ENCODE assay signal across 1 cellular context in the genomic region with DNA sequence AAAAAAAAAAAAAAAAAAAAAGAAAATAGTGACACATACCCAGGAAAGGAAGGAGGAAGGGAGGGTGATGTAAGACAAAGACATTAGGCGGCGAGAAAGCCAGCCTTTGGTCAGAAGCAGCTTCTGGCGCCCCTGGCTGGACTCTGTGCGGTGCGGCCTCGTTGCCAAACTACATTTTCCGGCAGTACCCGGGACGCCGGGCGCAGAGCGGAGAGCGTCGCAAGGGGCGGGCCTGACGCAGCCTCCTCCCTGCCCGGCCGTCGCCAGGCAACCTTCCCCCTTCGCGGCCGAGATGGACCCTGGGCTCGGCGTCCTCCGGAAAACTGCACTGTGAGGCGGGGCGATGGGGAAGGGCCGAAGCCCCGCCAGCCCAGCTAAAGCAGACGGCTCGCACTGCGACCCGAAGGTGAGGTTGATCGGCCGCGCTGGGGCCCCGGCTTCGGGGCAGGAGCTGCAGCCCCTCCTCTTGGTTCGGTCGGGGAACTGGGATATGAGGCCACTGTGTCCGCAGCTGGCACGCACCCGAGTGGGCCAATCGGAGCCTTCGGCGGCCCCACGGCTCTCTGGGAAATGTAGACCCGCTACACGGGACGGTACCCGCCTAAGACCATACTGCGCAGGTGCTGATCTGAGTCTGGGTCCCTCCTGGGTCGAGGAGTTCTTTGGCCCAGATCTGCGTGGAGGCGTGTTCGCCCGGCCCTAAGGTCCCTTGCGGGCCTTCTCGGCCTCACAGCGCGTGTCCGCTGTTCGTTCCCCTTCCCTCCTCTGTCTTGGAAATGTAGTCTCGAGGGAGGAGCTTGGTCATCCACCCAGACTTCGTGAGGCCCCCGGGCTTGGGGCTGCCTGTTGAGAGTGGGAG.
TF ChIP-seq lines count a peak whose summit lies in the region.

No MANE protein-coding gene starts in this region.

TF ChIP-seq in K562, 482 proteins besides CTCF, POLR2A, EP300 and RAD21 (continued from another document and continues in another):
- TF ChIP-seq ZNF318 (IDR thresholded peaks at IDR 0.05; ENCODE audit: borderline replicate concordance in 1 of 2, low read depth in 1 of 2) (no peak), CC2D1A (IDR thresholded peaks at IDR 0.05) (peak; percentile 23; the same call in 1 of the 2 replicates), HOXB6 (CRISPR knock-in tag; IDR thresholded peaks at IDR 0.05; ENCODE audit: borderline replicate concordance) (no peak), FUS (optimal IDR thresholded peaks at IDR 0.05; ENCODE audit: low read depth, low read length) (no peak), U2AF2 (optimal IDR thresholded peaks at IDR 0.05; ENCODE audit: low read depth, low read length) (no peak), SIX5 (IDR thresholded peaks at IDR 0.05; ENCODE audit: borderline replicate concordance in 1 of 2, insufficient read depth in 1 of 2, low read depth in 1 of 2, low read length in 2 of 2) (peak; percentile 91 to 94), FIP1L1 (IDR thresholded peaks at IDR 0.05; ENCODE audit: low read depth, low read length, poor library complexity, severe bottlenecking) (peak; percentile 63), RBM14 (IDR thresholded peaks at IDR 0.05; ENCODE audit: borderline replicate concordance, insufficient read depth, low read depth, low read length) (no peak), TCF7 (IDR thresholded peaks at IDR 0.05; ENCODE audit: borderline replicate concordance) (no peak), ZBTB9 (CRISPR knock-in tag; IDR thresholded peaks at IDR 0.05) (peak; percentile 86; the same call in 1 of the 2 replicates), ZEB2 (IDR thresholded peaks at IDR 0.05) (no peak), ZNF146 (CRISPR knock-in tag; IDR thresholded peaks at IDR 0.05; ENCODE audit: unreplicated experiment) (no peak), KDM1A (IDR thresholded peaks at IDR 0.05) (peak in 1 of 2 experiments; percentile 36; a peak in 1 of 4 replicates), MTA3 (IDR thresholded peaks at IDR 0.05; ENCODE audit: borderline replicate concordance) (peak; percentile 45), RBBP5 (IDR thresholded peaks at IDR 0.05; ENCODE audit: borderline replicate concordance, insufficient read depth, low read length, poor library complexity, severe bottlenecking) (peak; percentile 66), RFX1 (IDR thresholded peaks at IDR 0.05) (peak; percentile 96), HMG20A (CRISPR knock-in tag; conservative IDR thresholded peaks at IDR 0.05) (no peak), CBFB (CRISPR knock-in tag; IDR thresholded peaks at IDR 0.05) (no peak), ZBTB1 (CRISPR knock-in tag; IDR thresholded peaks at IDR 0.05; ENCODE audit: borderline replicate concordance, low read depth) (no peak; the same call in 1 of the 2 replicates), ZBTB11 (CRISPR knock-in tag; IDR thresholded peaks at IDR 0.05) (peak in 1 of 3 experiments; percentile 69; a peak in 2 of 6 replicates), KLF6 (CRISPR knock-in tag; IDR thresholded peaks at IDR 0.05; ENCODE audit: borderline replicate concordance) (0 out of 2 replicates have a peak, but pooled peaks have one; percentile 19), ZNF23 (CRISPR knock-in tag; IDR thresholded peaks at IDR 0.05) (no peak), NFYB (IDR thresholded peaks at IDR 0.05; ENCODE audit: extremely low read depth, insufficient read length) (peak; percentile 81), MCM7 (IDR thresholded peaks at IDR 0.05) (no peak), NR4A1 (CRISPR knock-in tag; IDR thresholded peaks at IDR 0.05) (peak; percentile 53; the same call in 1 of the 2 replicates), NR4A1 (tag; IDR thresholded peaks at IDR 0.05) (0 out of 2 replicates have a peak, but pooled peaks have one; percentile 16), SIN3A (IDR thresholded peaks at IDR 0.05; ENCODE audit: borderline replicate concordance in 2 of 2, control insufficient read depth in 1 of 2, low read depth in 2 of 2, low read length in 2 of 2) (peak in 1 of 2 experiments; percentile 43; a peak in 1 of 4 replicates)
- TF ChIP-seq, protein P1, sequence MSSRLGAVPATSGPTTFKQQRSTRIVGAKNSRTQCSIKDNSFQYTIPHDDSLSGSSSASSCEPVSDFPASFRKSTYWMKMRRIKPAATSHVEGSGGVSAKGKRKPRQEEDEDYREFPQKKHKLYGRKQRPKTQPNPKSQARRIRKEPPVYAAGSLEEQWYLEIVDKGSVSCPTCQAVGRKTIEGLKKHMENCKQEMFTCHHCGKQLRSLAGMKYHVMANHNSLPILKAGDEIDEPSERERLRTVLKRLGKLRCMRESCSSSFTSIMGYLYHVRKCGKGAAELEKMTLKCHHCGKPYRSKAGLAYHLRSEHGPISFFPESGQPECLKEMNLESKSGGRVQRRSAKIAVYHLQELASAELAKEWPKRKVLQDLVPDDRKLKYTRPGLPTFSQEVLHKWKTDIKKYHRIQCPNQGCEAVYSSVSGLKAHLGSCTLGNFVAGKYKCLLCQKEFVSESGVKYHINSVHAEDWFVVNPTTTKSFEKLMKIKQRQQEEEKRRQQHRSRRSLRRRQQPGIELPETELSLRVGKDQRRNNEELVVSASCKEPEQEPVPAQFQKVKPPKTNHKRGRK (tag; IDR thresholded peaks at IDR 0.05): no peak
- TF ChIP-seq, protein P2, sequence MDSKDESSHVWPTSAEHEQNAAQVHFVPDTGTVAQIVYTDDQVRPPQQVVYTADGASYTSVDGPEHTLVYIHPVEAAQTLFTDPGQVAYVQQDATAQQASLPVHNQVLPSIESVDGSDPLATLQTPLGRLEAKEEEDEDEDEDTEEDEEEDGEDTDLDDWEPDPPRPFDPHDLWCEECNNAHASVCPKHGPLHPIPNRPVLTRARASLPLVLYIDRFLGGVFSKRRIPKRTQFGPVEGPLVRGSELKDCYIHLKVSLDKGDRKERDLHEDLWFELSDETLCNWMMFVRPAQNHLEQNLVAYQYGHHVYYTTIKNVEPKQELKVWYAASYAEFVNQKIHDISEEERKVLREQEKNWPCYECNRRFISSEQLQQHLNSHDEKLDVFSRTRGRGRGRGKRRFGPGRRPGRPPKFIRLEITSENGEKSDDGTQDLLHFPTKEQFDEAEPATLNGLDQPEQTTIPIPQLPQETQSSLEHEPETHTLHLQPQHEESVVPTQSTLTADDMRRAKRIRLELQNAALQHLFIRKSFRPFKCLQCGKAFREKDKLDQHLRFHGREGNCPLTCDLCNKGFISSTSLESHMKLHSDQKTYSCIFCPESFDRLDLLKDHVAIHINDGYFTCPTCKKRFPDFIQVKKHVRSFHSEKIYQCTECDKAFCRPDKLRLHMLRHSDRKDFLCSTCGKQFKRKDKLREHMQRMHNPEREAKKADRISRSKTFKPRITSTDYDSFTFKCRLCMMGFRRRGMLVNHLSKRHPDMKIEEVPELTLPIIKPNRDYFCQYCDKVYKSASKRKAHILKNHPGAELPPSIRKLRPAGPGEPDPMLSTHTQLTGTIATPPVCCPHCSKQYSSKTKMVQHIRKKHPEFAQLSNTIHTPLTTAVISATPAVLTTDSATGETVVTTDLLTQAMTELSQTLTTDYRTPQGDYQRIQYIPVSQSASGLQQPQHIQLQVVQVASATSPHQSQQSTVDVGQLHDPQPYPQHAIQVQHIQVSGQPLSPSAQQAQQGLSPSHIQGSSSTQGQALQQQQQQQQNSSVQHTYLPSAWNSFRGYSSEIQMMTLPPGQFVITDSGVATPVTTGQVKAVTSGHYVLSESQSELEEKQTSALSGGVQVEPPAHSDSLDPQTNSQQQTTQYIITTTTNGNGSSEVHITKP (IDR thresholded peaks at IDR 0.05; ENCODE audit: partially characterized antibody): peak; percentile 87
- TF ChIP-seq, protein P3, sequence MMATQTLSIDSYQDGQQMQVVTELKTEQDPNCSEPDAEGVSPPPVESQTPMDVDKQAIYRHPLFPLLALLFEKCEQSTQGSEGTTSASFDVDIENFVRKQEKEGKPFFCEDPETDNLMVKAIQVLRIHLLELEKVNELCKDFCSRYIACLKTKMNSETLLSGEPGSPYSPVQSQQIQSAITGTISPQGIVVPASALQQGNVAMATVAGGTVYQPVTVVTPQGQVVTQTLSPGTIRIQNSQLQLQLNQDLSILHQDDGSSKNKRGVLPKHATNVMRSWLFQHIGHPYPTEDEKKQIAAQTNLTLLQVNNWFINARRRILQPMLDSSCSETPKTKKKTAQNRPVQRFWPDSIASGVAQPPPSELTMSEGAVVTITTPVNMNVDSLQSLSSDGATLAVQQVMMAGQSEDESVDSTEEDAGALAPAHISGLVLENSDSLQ (IDR thresholded peaks at IDR 0.05): peak; percentile 18
